19 cellular contexts compared by ENCODE assay signal in the genomic region with DNA sequence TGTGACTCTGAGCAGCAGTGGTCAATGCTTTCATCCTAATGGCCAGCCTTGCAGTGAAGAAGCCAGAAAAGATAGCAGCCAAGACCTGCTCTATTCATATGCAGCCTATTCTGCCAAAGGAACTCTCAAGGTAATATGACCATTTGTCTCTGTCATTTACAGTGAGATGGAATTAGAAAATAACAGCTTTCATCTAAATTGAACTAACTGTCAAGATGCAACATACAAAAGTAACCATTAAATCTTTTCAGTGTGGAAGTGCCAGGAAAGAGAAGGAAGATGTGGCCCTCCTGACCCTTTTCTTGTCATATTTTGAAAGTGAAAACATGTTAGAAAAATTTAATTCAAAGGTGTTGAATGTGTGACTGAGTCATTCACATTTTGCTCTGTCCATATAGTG.
DNase-seq lines count a peak whose midpoint lies in the region; ATAC-seq and TF ChIP-seq lines count a peak whose summit lies in the region.
"Had no signal": no experiment of that assay in that cellular context is flagged by ENCODE, and none has a peak within 500 bp of the region (broad histone marks: within the 10 kb centered on the region; RNA-seq: fewer than 3 reads in every experiment).

No MANE protein-coding gene starts in this region.

- ATAC-seq in GM18520 (IDR thresholded peaks at IDR 0.05; ENCODE audit: unreplicated experiment): no peak

- H4K20me1 ChIP-seq in KMS-11 (ENCODE audit: insufficient read depth) (no peaks in the 10 kb centered on the region), neural cell (ENCODE audit: insufficient read depth) (no peaks in the 10 kb centered on the region)

- H3K4me3 Mint-ChIP-seq in activated T-cell treated with anti-CD3 and anti-CD28 coated beads, Interleukin-2, amount 50 U/mL, for 24 hours: no peak overlapping the region
- H3K4me3 Mint-ChIP-seq: CD4-positive, CD25-positive, alpha-beta regulatory T cell; CD8-positive, alpha-beta memory T cell had no signal

- H3K4me3 ChIP-seq in KMS-11 (IDR thresholded peaks at IDR 0.05; ENCODE audit: insufficient read depth, low read depth, low read length) (no peak overlapping the region), neural cell (ENCODE audit: low read length) (no peak overlapping the region)
- H3K4me3 ChIP-seq: HAP-1 had no signal

- no peak overlapping the region for H3K9ac ChIP-seq in KMS-11
- H3K9ac ChIP-seq in neural cell (ENCODE audit: low read length): no peak overlapping the region

- H3K27ac Mint-ChIP-seq in activated T-cell treated with anti-CD3 and anti-CD28 coated beads, Interleukin-2, amount 50 U/mL, for 24 hours: no peak overlapping the region
- H3K27ac Mint-ChIP-seq: CD4-positive, CD25-positive, alpha-beta regulatory T cell; CD8-positive, alpha-beta memory T cell had no signal

- H2AFZ ChIP-seq in KMS-11 (ENCODE audit: low read depth): no peak overlapping the region
- H2AFZ ChIP-seq in neural cell (ENCODE audit: low read depth, low read length): no peak overlapping the region

- H3K9me2 ChIP-seq in neural cell (ENCODE audit: insufficient read depth, low read length): no peaks in the 10 kb centered on the region

- peaks cover 3% of the 10 kb centered on the region for H3K9me3 Mint-ChIP-seq in activated T-cell treated with anti-CD3 and anti-CD28 coated beads, Interleukin-2, amount 50 U/mL, for 24 hours

- peak; percentile 93 for TF ChIP-seq EP300 in neural cell (conservative IDR thresholded peaks at IDR 0.05; ENCODE audit: poor library complexity, severe bottlenecking)

- no peak for TF ChIP-seq RAD21 in neural cell (conservative IDR thresholded peaks at IDR 0.05)

- H3K79me2 ChIP-seq in KMS-11 (ENCODE audit: insufficient read depth, low read depth) (no peaks in the 10 kb centered on the region), neural cell (replicated peaks; ENCODE audit: insufficient read depth, low read length) (no peaks in the 10 kb centered on the region)

- H3F3A ChIP-seq in neural cell (ENCODE audit: insufficient read depth, low read length, poor library complexity, severe bottlenecking): no peaks in the 10 kb centered on the region

- H3K4me1 Mint-ChIP-seq in activated T-cell treated with anti-CD3 and anti-CD28 coated beads, Interleukin-2, amount 50 U/mL, for 24 hours (ENCODE audit: low read depth): no peaks in the 10 kb centered on the region
- H3K4me1 Mint-ChIP-seq: CD4-positive, CD25-positive, alpha-beta regulatory T cell; CD8-positive, alpha-beta memory T cell had no signal

- H3K27ac ChIP-seq in KMS-11 (peak overlapping the region; percentile 2; the same call in 1 of the 2 replicates), neural cell (ENCODE audit: low read length) (peak overlapping the region; percentile 13)
- H3K27ac ChIP-seq: HL-60 had no signal

- H3K27me3 Mint-ChIP-seq in activated T-cell treated with anti-CD3 and anti-CD28 coated beads, Interleukin-2, amount 50 U/mL, for 24 hours: no peaks in the 10 kb centered on the region
- H3K27me3 Mint-ChIP-seq: CD4-positive, CD25-positive, alpha-beta regulatory T cell had no signal

- H3K9me3 ChIP-seq in neural cell (ENCODE audit: low read length): no peaks in the 10 kb centered on the region
- H3K9me3 ChIP-seq: BE2C, HAP-1 had no signal

- peak; percentile 93 for DNase-seq in NCI-H2227 treated with DMSO at 0.1 percent for 48 hours (lab: John Stamatoyannopoulos, UW)
- DNase-seq in UCSD-AML1 (lab: John Stamatoyannopoulos, UW; ENCODE audit: unreplicated experiment): peak; percentile 2
- DNase-seq in activated T-cell treated with anti-CD3 and anti-CD28 coated beads, Interleukin-2, amount 50 U/mL, for 24 hours: no peak
- DNase-seq in amniotic stem cell (lab: John Stamatoyannopoulos, UW): no peak
- DNase-seq: ACHN; BE2C; C1 segment of cervical spinal cord; CD4-positive, CD25-positive, alpha-beta regulatory T cell; CD8-positive, alpha-beta memory T cell; COR-L47; DMS 273 treated with DMSO at 0.1 percent for 48 hours; DMS53; DND-41; EL had no signal

- H3K36me3 Mint-ChIP-seq in activated T-cell treated with anti-CD3 and anti-CD28 coated beads, Interleukin-2, amount 50 U/mL, for 24 hours (ENCODE audit: low read depth): no peaks in the 10 kb centered on the region
- H3K36me3 Mint-ChIP-seq: CD4-positive, CD25-positive, alpha-beta regulatory T cell; CD8-positive, alpha-beta memory T cell had no signal

- H3K4me2 ChIP-seq in KMS-11 (peak overlapping the region; percentile 40; the same call in 1 of the 2 replicates), neural cell (ENCODE audit: low read length) (no peak overlapping the region)

- H3K36me3 ChIP-seq in KMS-11 (ENCODE audit: insufficient read depth) (no peaks in the 10 kb centered on the region), neural cell (ENCODE audit: insufficient read depth, low read length) (no peaks in the 10 kb centered on the region)
- H3K36me3 ChIP-seq: BE2C, HAP-1 had no signal

- TF ChIP-seq CTCF in KMS-11 (conservative IDR thresholded peaks at IDR 0.05; ENCODE audit: low read depth, low read length) (no peak), neural cell (IDR thresholded peaks at IDR 0.05; ENCODE audit: poor library complexity, severe bottlenecking) (no peak)

- H3K27me3 ChIP-seq in KMS-11 (ENCODE audit: insufficient read depth, low read depth): no peaks in the 10 kb centered on the region
- H3K27me3 ChIP-seq in neural cell (ENCODE audit: insufficient read depth, low read depth, low read length): no peaks in the 10 kb centered on the region
- H3K27me3 ChIP-seq: BE2C had no signal

- H3K4me1 ChIP-seq in KMS-11 (ENCODE audit: low read depth, poor library complexity, severe bottlenecking): peaks cover 25% of the 10 kb centered on the region
- H3K4me1 ChIP-seq: BE2C, HAP-1 had no signal

TF ChIP-seq in neural cell, 6 proteins besides CTCF, POLR2A, EP300 and RAD21:
- TF ChIP-seq REST (IDR thresholded peaks at IDR 0.05; ENCODE audit: borderline replicate concordance) (peak; percentile 73), MXI1 (conservative IDR thresholded peaks at IDR 0.05; ENCODE audit: poor library complexity, severe bottlenecking) (no peak), TAF1 (IDR thresholded peaks at IDR 0.05; ENCODE audit: low read depth) (no peak), POLR2AphosphoS5 (IDR thresholded peaks at IDR 0.05) (peak; percentile 89), SMC3 (conservative IDR thresholded peaks at IDR 0.05; ENCODE audit: poor library complexity) (peak; percentile 27), EZH2 (IDR thresholded peaks at IDR 0.05; ENCODE audit: borderline replicate concordance, insufficient read depth, low read length, poor library complexity, severe bottlenecking) (no peak)

Comparison
In these comparisons a context has a peak if more than half of its experiments do, and no peak if none do; other contexts are left out.
1. DNase-seq: peak in NCI-H2227 treated with DMSO at 0.1 percent for 48 hours (single experiment) and UCSD-AML1 (single experiment); none in activated T-cell treated with anti-CD3 and anti-CD28 coated beads, Interleukin-2, amount 50 U/mL, for 24 hours (single experiment) and amniotic stem cell (single experiment).